9 cellular contexts compared by ENCODE assay signal in genomic region chr17:75124041-75124818, GRCh38. TPM values are rescaled to one million over a fixed set of nuclear protein-coding genes. Genes with fewer than 3 reads are reported as not detected.
DNase-seq lines count a peak whose midpoint lies in the region; ATAC-seq and TF ChIP-seq lines count a peak whose summit lies in the region.
"Had no signal": no experiment of that assay in that cellular context is flagged by ENCODE, and none has a peak within 500 bp of the region (broad histone marks: within the 10 kb centered on the region; RNA-seq: fewer than 3 reads in every experiment).

No MANE protein-coding gene starts in this region.

- CTCF ChIA-PET in activated CD8-positive, alpha-beta memory T cell treated with anti-CD3 and anti-CD28 coated beads, Interleukin-2, amount 10 ng/mL, durations not matched to agents 7 days and 5 days (lab: Charles Lee) = interaction anchor here (0.7 to 14.6 kb wide), 7 partner anchors 8 to 164 kb away, joined by 3 to 233 read pairs (median 3); partner anchors contain the start of gene ARMC7

- TF ChIP-seq CTCF in 22Rv1 (IDR thresholded peaks at IDR 0.05) (0 out of 2 replicates have a peak, but pooled peaks have one; percentile 9), fibroblast of villous mesenchyme (IDR thresholded peaks at IDR 0.05; ENCODE audit: insufficient read depth, low read depth, low read length) (no peak), mesothelial cell of epicardium (IDR thresholded peaks at IDR 0.05; ENCODE audit: unreplicated experiment) (no peak)

- peaks cover 6% of the 10 kb centered on the region for H3K9me3 ChIP-seq in MG63
- H3K9me3 ChIP-seq: thoracic aorta had no signal

- H3K27ac ChIP-seq in 22Rv1 = peak overlapping the region; percentile 77
- H3K27ac ChIP-seq: thoracic aorta had no signal

- peaks cover 29% of the 10 kb centered on the region for H3K4me1 Mint-ChIP-seq in activated CD8-positive, alpha-beta memory T cell treated with anti-CD3 and anti-CD28 coated beads, Interleukin-2, amount 10 ng/mL, durations not matched to agents 7 days and 5 days
- H3K4me1 Mint-ChIP-seq in mesothelial cell of epicardium = no peaks in the 10 kb centered on the region

- peak; percentile 38 for DNase-seq in MG63
- DNase-seq in activated CD8-positive, alpha-beta memory T cell treated with anti-CD3 and anti-CD28 coated beads, Interleukin-2, amount 10 ng/mL, durations not matched to agents 7 days and 5 days = peak; percentile 56
- DNase-seq in fibroblast of villous mesenchyme (ENCODE audit: low read depth) = peak; percentile 93
- peak; percentile 92 for DNase-seq in renal cortical epithelial cell (ENCODE audit: low read depth)
- no peak for DNase-seq in NCI-H82 (lab: John Stamatoyannopoulos, UW)
- no peak for DNase-seq in mesothelial cell of epicardium (ENCODE audit: low spot score in 2 of 2, unreplicated experiment in 2 of 2)
- no peak for DNase-seq in ecto neural progenitor cell (ENCODE audit: low spot score)

- peak overlapping the region; percentile 71 for H3K27ac Mint-ChIP-seq in activated CD8-positive, alpha-beta memory T cell treated with anti-CD3 and anti-CD28 coated beads, Interleukin-2, amount 10 ng/mL, durations not matched to agents 7 days and 5 days
- H3K27ac Mint-ChIP-seq in mesothelial cell of epicardium = no peak overlapping the region

- no peak overlapping the region for H3K4me3 ChIP-seq in MG63
- no peak overlapping the region for H3K4me3 ChIP-seq in fibroblast of villous mesenchyme (ENCODE audit: low read depth, low read length)
- H3K4me3 ChIP-seq: thoracic aorta had no signal

- H3K4me3 Mint-ChIP-seq in activated CD8-positive, alpha-beta memory T cell treated with anti-CD3 and anti-CD28 coated beads, Interleukin-2, amount 10 ng/mL, durations not matched to agents 7 days and 5 days = no peak overlapping the region
- no peak overlapping the region for H3K4me3 Mint-ChIP-seq in mesothelial cell of epicardium

- peaks cover 30% of the 10 kb centered on the region for H3K36me3 ChIP-seq in MG63

- no peaks in the 10 kb centered on the region for H3K27me3 Mint-ChIP-seq in activated CD8-positive, alpha-beta memory T cell treated with anti-CD3 and anti-CD28 coated beads, Interleukin-2, amount 10 ng/mL, durations not matched to agents 7 days and 5 days
- H3K27me3 Mint-ChIP-seq in mesothelial cell of epicardium (ENCODE audit: low read depth) = no peaks in the 10 kb centered on the region

- H3K36me3 Mint-ChIP-seq in activated CD8-positive, alpha-beta memory T cell treated with anti-CD3 and anti-CD28 coated beads, Interleukin-2, amount 10 ng/mL, durations not matched to agents 7 days and 5 days = peaks cover 11% of the 10 kb centered on the region
- H3K36me3 Mint-ChIP-seq in mesothelial cell of epicardium = peaks cover 9% of the 10 kb centered on the region

- H3K9me3 Mint-ChIP-seq in activated CD8-positive, alpha-beta memory T cell treated with anti-CD3 and anti-CD28 coated beads, Interleukin-2, amount 10 ng/mL, durations not matched to agents 7 days and 5 days (ENCODE audit: low read depth) = no peaks in the 10 kb centered on the region
- H3K9me3 Mint-ChIP-seq in mesothelial cell of epicardium = no peaks in the 10 kb centered on the region

- peak; percentile 53 for ATAC-seq in activated CD8-positive, alpha-beta memory T cell treated with anti-CD3 and anti-CD28 coated beads, Interleukin-2, amount 10 ng/mL, durations not matched to agents 7 days and 5 days

- no peaks in the 10 kb centered on the region for H3K27me3 ChIP-seq in MG63

RNA-seq across cellular contexts. Expression of gene NT5C, which starts 7.3 kb away (rescaled TPM):
- total RNA-seq in MG63 (2014; rRNA removed; shearing (Covaris generic); ENCODE audit: low replicate concordance) = 29.1 and 92.2 TPM in 2 replicates
- total RNA-seq in activated CD8-positive, alpha-beta memory T cell treated with anti-CD3 and anti-CD28 coated beads, Interleukin-2, amount 10 ng/mL, durations not matched to agents 7 days and 5 days = 10 to 100 TPM; 65.2 to 73.1 TPM
- total RNA-seq in fibroblast of villous mesenchyme (40.2 and 98.2 TPM in 2 replicates), renal cortical epithelial cell (22.9 and 77.3 TPM in 2 replicates), mesothelial cell of epicardium (44.3 to 51.0 TPM (median 46.8 TPM) in 3 replicates)

RNA-seq across cellular contexts. Expression of gene ARMC7, which starts 14.5 kb away (rescaled TPM):
- 12.0 and 15.1 TPM in 2 replicates for total RNA-seq in MG63 (2014; rRNA removed; shearing (Covaris generic); ENCODE audit: low replicate concordance)
- 10 to 100 TPM; 13.5 to 14.5 TPM for total RNA-seq in activated CD8-positive, alpha-beta memory T cell treated with anti-CD3 and anti-CD28 coated beads, Interleukin-2, amount 10 ng/mL, durations not matched to agents 7 days and 5 days
- total RNA-seq in fibroblast of villous mesenchyme (2.6 and 3.0 TPM in 2 replicates), renal cortical epithelial cell (1.2 and 14.2 TPM in 2 replicates), mesothelial cell of epicardium (11.3 to 12.0 TPM (median 11.4 TPM) in 3 replicates)

RNA-seq across cellular contexts. Expression of gene JPT1, which starts 30.1 kb away (rescaled TPM):
- 117 and 285 TPM in 2 replicates for total RNA-seq in MG63 (2014; rRNA removed; shearing (Covaris generic); ENCODE audit: low replicate concordance)
- total RNA-seq in activated CD8-positive, alpha-beta memory T cell treated with anti-CD3 and anti-CD28 coated beads, Interleukin-2, amount 10 ng/mL, durations not matched to agents 7 days and 5 days = 100 to 1,000 TPM; 277 to 301 TPM
- total RNA-seq in fibroblast of villous mesenchyme = 163 and 189 TPM in 2 replicates
- total RNA-seq in renal cortical epithelial cell = 171 and 366 TPM in 2 replicates
- 121 to 132 TPM (median 124 TPM) in 3 replicates for total RNA-seq in mesothelial cell of epicardium

RNA-seq across cellular contexts. Expression of gene SLC16A5, which starts 36.5 kb away (rescaled TPM):
- 0.12 and 0.33 TPM in 2 replicates for total RNA-seq in MG63 (2014; rRNA removed; shearing (Covaris generic); ENCODE audit: low replicate concordance)
- 1 to 10 TPM; 2.3 to 3.2 TPM for total RNA-seq in activated CD8-positive, alpha-beta memory T cell treated with anti-CD3 and anti-CD28 coated beads, Interleukin-2, amount 10 ng/mL, durations not matched to agents 7 days and 5 days
- total RNA-seq in fibroblast of villous mesenchyme = 5.6 and 6.4 TPM in 2 replicates
- 35.6 and 165 TPM in 2 replicates for total RNA-seq in renal cortical epithelial cell
- total RNA-seq in mesothelial cell of epicardium = 46.4 to 49.5 TPM (median 46.9 TPM) in 3 replicates

RNA-seq across cellular contexts. Expression of gene SUMO2, which starts 58.5 kb away (rescaled TPM):
- 145 and 181 TPM in 2 replicates for total RNA-seq in MG63 (2014; rRNA removed; shearing (Covaris generic); ENCODE audit: low replicate concordance)
- 100 to 1,000 TPM; 469 to 639 TPM for total RNA-seq in activated CD8-positive, alpha-beta memory T cell treated with anti-CD3 and anti-CD28 coated beads, Interleukin-2, amount 10 ng/mL, durations not matched to agents 7 days and 5 days
- total RNA-seq in fibroblast of villous mesenchyme = 79.2 and 124 TPM in 2 replicates
- total RNA-seq in renal cortical epithelial cell = 96.6 and 151 TPM in 2 replicates
- total RNA-seq in mesothelial cell of epicardium = 542 to 571 TPM (median 565 TPM) in 3 replicates

Comparison
In these comparisons a context has a peak if more than half of its experiments do, and no peak if none do; other contexts are left out.
1. DNase-seq: peak in MG63 (single experiment), activated CD8-positive, alpha-beta memory T cell treated with anti-CD3 and anti-CD28 coated beads, Interleukin-2, amount 10 ng/mL, durations not matched to agents 7 days and 5 days (single experiment), fibroblast of villous mesenchyme (single experiment) and renal cortical epithelial cell (single experiment); none in NCI-H82 (single experiment), mesothelial cell of epicardium (0 of 2) and ecto neural progenitor cell (single experiment).